In the genomic region with DNA sequence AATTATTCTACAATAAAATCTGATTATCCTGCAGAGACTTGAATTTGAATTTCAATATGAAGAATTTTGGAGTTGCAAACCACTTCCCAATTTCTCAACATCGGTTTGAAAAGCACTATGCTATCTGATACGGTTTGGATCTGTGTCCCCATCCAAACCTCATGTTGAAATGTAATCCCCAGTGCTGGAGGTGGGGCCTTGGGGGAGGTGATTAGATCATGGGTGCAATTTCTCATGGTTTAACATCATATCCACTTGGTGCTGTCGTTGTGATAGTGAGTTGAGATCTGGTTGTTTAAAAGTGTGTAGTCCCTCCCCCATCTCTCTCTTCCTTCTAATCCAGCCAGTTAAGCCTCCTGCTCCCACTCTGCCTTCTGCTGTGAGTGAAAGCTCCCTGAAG, we compare ENCODE assay signal across 26 cellular contexts.
"Had no signal": no experiment of that assay in that cellular context is flagged by ENCODE, and none has a peak within 500 bp of the region (broad histone marks: within the 10 kb centered on the region; RNA-seq: fewer than 3 reads in every experiment).

No MANE protein-coding gene starts in this region.

- ATAC-seq: heart right ventricle, left lobe of liver, lower lobe of right lung, right cardiac atrium had no signal

- H3K4me3 ChIP-seq: coronary artery, dorsolateral prefrontal cortex, heart right ventricle, lower lobe of right lung, spleen, tibial nerve had no signal

- DNase-seq: activated CD4-positive, alpha-beta memory T cell treated with anti-CD3 and anti-CD28 coated beads, Interleukin-2, amount 10 ng/mL, durations not matched to agents 7 days and 5 days; activated CD4-positive, alpha-beta T cell treated with anti-CD3 and anti-CD28 coated beads, Interleukin-2, amount 10 ng/mL, durations not matched to agents 24 days and 14 days; activated CD4-positive, CD25-positive, alpha-beta regulatory T cell treated with anti-CD3 and anti-CD28 coated beads, Interleukin-2, amount 50 U/mL, for 72 hours; activated CD8-positive, alpha-beta memory T cell treated with anti-CD3 and anti-CD28 coated beads, Interleukin-2, amount 50 U/mL, for 48 hours; activated gamma-delta T cell; activated naive CD4-positive, alpha-beta T cell treated with anti-CD3 and anti-CD28 coated beads, Interleukin-2, amount 10 ng/mL, durations not matched to agents 7 days and 5 days; activated naive CD8-positive, alpha-beta T cell treated with anti-CD3 and anti-CD28 coated beads, Interleukin-2, amount 10 ng/mL, durations not matched to agents 7 days and 5 days; activated T-cell treated with anti-CD3 and anti-CD28 coated beads, Interleukin-2, amount 50 U/mL, for 24 hours; amniotic stem cell; brain microvascular endothelial cell; dorsolateral prefrontal cortex; effector memory CD4-positive, alpha-beta T cell; heart right ventricle; lower lobe of right lung; mesenchymal stem cell; occipital lobe; right cardiac atrium; spleen; stimulated activated naive CD4-positive, alpha-beta T cell treated with Interleukin-2 at 50 U/mL for 16 hours; T-helper 9 cell had no signal

- H3K4me3 Mint-ChIP-seq: activated CD4-positive, alpha-beta memory T cell treated with anti-CD3 and anti-CD28 coated beads, Interleukin-2, amount 10 ng/mL, durations not matched to agents 7 days and 5 days; activated CD4-positive, alpha-beta T cell treated with anti-CD3 and anti-CD28 coated beads, Interleukin-2, amount 10 ng/mL, durations not matched to agents 24 days and 14 days; activated naive CD4-positive, alpha-beta T cell treated with anti-CD3 and anti-CD28 coated beads, Interleukin-2, amount 10 ng/mL, durations not matched to agents 7 days and 5 days; activated naive CD8-positive, alpha-beta T cell treated with anti-CD3 and anti-CD28 coated beads, Interleukin-2, amount 10 ng/mL, durations not matched to agents 7 days and 5 days; activated T-cell treated with anti-CD3 and anti-CD28 coated beads, Interleukin-2, amount 50 U/mL, for 24 hours; T-helper 1 cell treated with Interleukin-12 subunit alpha and Interleukin-12 subunit beta and Interleukin-4 antibody, amounts not matched to agents 30 μg/mL and 1 μg/mL, for 36 hours had no signal

- H3K27me3 Mint-ChIP-seq: activated CD4-positive, alpha-beta memory T cell treated with anti-CD3 and anti-CD28 coated beads, Interleukin-2, amount 10 ng/mL, durations not matched to agents 7 days and 5 days; activated CD4-positive, alpha-beta T cell treated with anti-CD3 and anti-CD28 coated beads, Interleukin-2, amount 10 ng/mL, durations not matched to agents 24 days and 14 days; activated naive CD4-positive, alpha-beta T cell treated with anti-CD3 and anti-CD28 coated beads, Interleukin-2, amount 10 ng/mL, durations not matched to agents 7 days and 5 days; activated naive CD8-positive, alpha-beta T cell treated with anti-CD3 and anti-CD28 coated beads, Interleukin-2, amount 10 ng/mL, durations not matched to agents 7 days and 5 days; activated T-cell treated with anti-CD3 and anti-CD28 coated beads, Interleukin-2, amount 50 U/mL, for 24 hours had no signal

- H3K9me3 ChIP-seq: heart right ventricle, lower lobe of right lung, spleen, tibial nerve had no signal

- H3K27ac ChIP-seq: brain microvascular endothelial cell, coronary artery, dorsolateral prefrontal cortex, heart right ventricle, lower lobe of right lung, parathyroid adenoma, spleen, tibial nerve, VCaP had no signal

- H3K4me1 ChIP-seq: heart right ventricle, lower lobe of right lung, parathyroid adenoma, spleen, tibial nerve had no signal

- H3K4me1 Mint-ChIP-seq: activated CD4-positive, alpha-beta memory T cell treated with anti-CD3 and anti-CD28 coated beads, Interleukin-2, amount 10 ng/mL, durations not matched to agents 7 days and 5 days; activated naive CD4-positive, alpha-beta T cell treated with anti-CD3 and anti-CD28 coated beads, Interleukin-2, amount 10 ng/mL, durations not matched to agents 7 days and 5 days; activated naive CD8-positive, alpha-beta T cell treated with anti-CD3 and anti-CD28 coated beads, Interleukin-2, amount 10 ng/mL, durations not matched to agents 7 days and 5 days had no signal

- H3K27me3 ChIP-seq: brain microvascular endothelial cell, dorsolateral prefrontal cortex, heart right ventricle, spleen, tibial nerve had no signal

- H3K27ac Mint-ChIP-seq: activated CD4-positive, alpha-beta memory T cell treated with anti-CD3 and anti-CD28 coated beads, Interleukin-2, amount 10 ng/mL, durations not matched to agents 7 days and 5 days; activated CD4-positive, alpha-beta T cell treated with anti-CD3 and anti-CD28 coated beads, Interleukin-2, amount 10 ng/mL, durations not matched to agents 24 days and 14 days; activated naive CD4-positive, alpha-beta T cell treated with anti-CD3 and anti-CD28 coated beads, Interleukin-2, amount 10 ng/mL, durations not matched to agents 7 days and 5 days; activated naive CD8-positive, alpha-beta T cell treated with anti-CD3 and anti-CD28 coated beads, Interleukin-2, amount 10 ng/mL, durations not matched to agents 7 days and 5 days; activated T-cell treated with anti-CD3 and anti-CD28 coated beads, Interleukin-2, amount 50 U/mL, for 24 hours; T-helper 1 cell treated with Interleukin-12 subunit alpha and Interleukin-12 subunit beta and Interleukin-4 antibody, amounts not matched to agents 30 μg/mL and 1 μg/mL, for 36 hours had no signal

- H3K9me3 Mint-ChIP-seq: activated CD4-positive, alpha-beta memory T cell treated with anti-CD3 and anti-CD28 coated beads, Interleukin-2, amount 10 ng/mL, durations not matched to agents 7 days and 5 days; activated CD4-positive, alpha-beta T cell treated with anti-CD3 and anti-CD28 coated beads, Interleukin-2, amount 10 ng/mL, durations not matched to agents 24 days and 14 days; activated naive CD4-positive, alpha-beta T cell treated with anti-CD3 and anti-CD28 coated beads, Interleukin-2, amount 10 ng/mL, durations not matched to agents 7 days and 5 days; activated naive CD8-positive, alpha-beta T cell treated with anti-CD3 and anti-CD28 coated beads, Interleukin-2, amount 10 ng/mL, durations not matched to agents 7 days and 5 days; activated T-cell treated with anti-CD3 and anti-CD28 coated beads, Interleukin-2, amount 50 U/mL, for 24 hours; T-helper 1 cell treated with Interleukin-12 subunit alpha and Interleukin-12 subunit beta and Interleukin-4 antibody, amounts not matched to agents 30 μg/mL and 1 μg/mL, for 36 hours had no signal
